ENCODE assay signal across 8 cellular contexts in genomic region chr22:17980638-17981051, GRCh38. TPM values are rescaled to one million over a fixed set of nuclear protein-coding genes. Genes with fewer than 3 reads are reported as not detected.
A peak's percentile ranks its signal among the peaks of the same experiment; 100 is the strongest.
DNase-seq lines count a peak whose midpoint lies in the region; ATAC-seq and TF ChIP-seq lines count a peak whose summit lies in the region.

No MANE protein-coding gene starts in this region.

- peaks cover 14% of the 10 kb centered on the region for H3K79me2 ChIP-seq in PC-9 (ENCODE audit: low read depth)

- no TSS peak for BruUV-seq in PC-9 (replicated peaks; lab: Mats Ljungman, UMichigan)

- H3K4me1 Mint-ChIP-seq in brain (peaks cover 53% of the 10 kb centered on the region), nephron (peaks cover 48% of the 10 kb centered on the region)

- DNase-seq in GF-D8 (lab: John Stamatoyannopoulos, UW) (peak; percentile 93), T-helper 9 cell (peak; percentile 19), PC-9 (no peak), NCI-H526 (lab: John Stamatoyannopoulos, UW) (no peak), mesenteric fat pad (ENCODE audit: low spot score) (no peak)

- intact Hi-C loops in PC-9 (cut with micrococcal nuclease; ENCODE audit: unreplicated experiment) = no loop called here

- H3K9me3 ChIP-seq in PC-9 (ENCODE audit: insufficient read depth, low read depth) = no peaks in the 10 kb centered on the region

- H3K27ac Mint-ChIP-seq in brain (peak overlapping the region; percentile 12 to 82 (median 58)), nephron (peak overlapping the region; percentile 69 to 83 (median 74))

- no peaks in the 10 kb centered on the region for H3K9me2 ChIP-seq in PC-9 (ENCODE audit: insufficient read depth)

- H4K20me1 ChIP-seq in PC-9 (ENCODE audit: insufficient read depth) = no peaks in the 10 kb centered on the region

- H3K9me3 Mint-ChIP-seq in brain = peaks cover 2 to 5% (median 4%) of the 10 kb centered on the region in 5 experiments
- H3K9me3 Mint-ChIP-seq in nephron = no peaks in the 10 kb centered on the region

- H3F3A ChIP-seq in PC-9 (ENCODE audit: insufficient read depth, low read depth) = no peaks in the 10 kb centered on the region

- no peak overlapping the region for H3K4me2 ChIP-seq in PC-9

- H3K36me3 ChIP-seq in PC-9 (ENCODE audit: low read depth) = no peaks in the 10 kb centered on the region

- H2AFZ ChIP-seq in PC-9 = no peak overlapping the region

- ATAC-seq in GM18868 (IDR thresholded peaks at IDR 0.05; ENCODE audit: unreplicated experiment) = no peak

- TF ChIP-seq CTCF in brain (conservative IDR thresholded peaks at IDR 0.05) (no peak), nephron (IDR thresholded peaks at IDR 0.05; ENCODE audit: unreplicated experiment in 3 of 3) (no peak), PC-9 (conservative IDR thresholded peaks at IDR 0.05) (no peak)

- POLR2A ChIA-PET in PC-9 (lab: Charles Lee; ENCODE audit: unreplicated experiment) = no interaction called here

- H3K27me3 Mint-ChIP-seq in brain (no peaks in the 10 kb centered on the region), nephron (ENCODE audit: low read depth) (no peaks in the 10 kb centered on the region)

- H3K27ac ChIP-seq in PC-9 = no peak overlapping the region

- H3K27me3 ChIP-seq in PC-9 (ENCODE audit: insufficient read depth, low read depth) = no peaks in the 10 kb centered on the region

- CTCF ChIA-PET in PC-9 (lab: Charles Lee) = no interaction called here

- H3K4me3 Mint-ChIP-seq in brain (peak overlapping the region in 4 of 5 experiments; percentile 2 to 51 (median 36)), nephron (peak overlapping the region in 1 of 3 experiments; percentile 64)

- no peaks in the 10 kb centered on the region for H3K4me1 ChIP-seq in PC-9 (replicated peaks; ENCODE audit: insufficient read depth)

- H3K36me3 Mint-ChIP-seq in brain (peaks cover 10% of the 10 kb centered on the region), nephron (ENCODE audit: low read depth) (peaks cover 3% of the 10 kb centered on the region)

- H3K4me3 ChIP-seq in PC-9 = no peak overlapping the region

RNA-seq across cellular contexts. Expression of gene MICAL3, which starts 43.7 kb away (rescaled TPM):
- 30.9 TPM for polyA plus RNA-seq in brain (ENCODE audit: insufficient read depth, low read depth, low replicate concordance)
- total RNA-seq in PC-9 (2021) = 23.8 and 27.4 TPM in 2 replicates
- total RNA-seq in mesenteric fat pad = 65.2 TPM

Comparison
In these comparisons a context has a peak if more than half of its experiments do, and no peak if none do; other contexts are left out.
1. DNase-seq: peak in GF-D8 (single experiment) and T-helper 9 cell (single experiment); none in PC-9 (0 of 2), NCI-H526 (0 of 2) and mesenteric fat pad (single experiment).